In genomic region chr2:74414913-74415761, GRCh38 we compare ENCODE assay signal across 8 cellular contexts. TPM values are rescaled to one million over a fixed set of nuclear protein-coding genes. Genes with fewer than 3 reads are reported as not detected.
DNase-seq lines count a peak whose midpoint lies in the region; ATAC-seq and TF ChIP-seq lines count a peak whose summit lies in the region.

No MANE protein-coding gene starts in this region.

- H3K4me1 ChIP-seq in OCI-LY7 (ENCODE audit: insufficient read depth, low read length, poor library complexity, severe bottlenecking) = peaks cover 41% of the 10 kb centered on the region

- no peak overlapping the region for H3K27ac Mint-ChIP-seq in activated naive CD4-positive, alpha-beta T cell treated with anti-CD3 and anti-CD28 coated beads, Interleukin-2, amount 10 ng/mL, durations not matched to agents 7 days and 5 days

- POLR2A ChIA-PET in OCI-LY7 (lab: Charles Lee) = interaction anchor here (0.8 kb wide), 1 partner anchor 36 kb away, joined by 3 read pairs; no protein-coding TSS in a partner anchor

- TF ChIP-seq CTCF in AG09319 (IDR thresholded peaks at IDR 0.05; ENCODE audit: low read depth, low read length) (peak; percentile 26), OCI-LY7 (conservative IDR thresholded peaks at IDR 0.05; ENCODE audit: low read length) (no peak)

- peaks cover 32% of the 10 kb centered on the region for H3K4me1 Mint-ChIP-seq in activated naive CD4-positive, alpha-beta T cell treated with anti-CD3 and anti-CD28 coated beads, Interleukin-2, amount 10 ng/mL, durations not matched to agents 7 days and 5 days

- H3K79me2 ChIP-seq in OCI-LY7 (ENCODE audit: insufficient read depth, low read depth, low read length) = peaks cover under 1% of the 10 kb centered on the region; the same call in 1 of the 2 replicates

- peaks cover 53% of the 10 kb centered on the region for H3K27me3 Mint-ChIP-seq in activated naive CD4-positive, alpha-beta T cell treated with anti-CD3 and anti-CD28 coated beads, Interleukin-2, amount 10 ng/mL, durations not matched to agents 7 days and 5 days

- intact Hi-C loops in left cardiac atrium (cut with DNase I) = no loop called here
- intact Hi-C loops in OCI-LY7 (cut with micrococcal nuclease; ENCODE audit: unreplicated experiment) = no loop called here

- no peak overlapping the region for H3K4me2 ChIP-seq in OCI-LY7 (ENCODE audit: low read length)

- H3K4me3 Mint-ChIP-seq in activated naive CD4-positive, alpha-beta T cell treated with anti-CD3 and anti-CD28 coated beads, Interleukin-2, amount 10 ng/mL, durations not matched to agents 7 days and 5 days = peak overlapping the region; percentile 52

- H3K27ac ChIP-seq in skin epidermis (peak overlapping the region in 18 of 21 experiments; percentile 1 to 78 (median 50)), OCI-LY7 (ENCODE audit: low read depth, low read length, poor library complexity, severe bottlenecking) (no peak overlapping the region)

- BruUV-seq in OCI-LY7 (replicated peaks; lab: Mats Ljungman, UMichigan) = no TSS peak

- no peaks in the 10 kb centered on the region for H3K9me3 ChIP-seq in OCI-LY7 (ENCODE audit: low read length)

- no peak overlapping the region for H2AFZ ChIP-seq in OCI-LY7 (ENCODE audit: low read length)

- H3K9me2 ChIP-seq in OCI-LY7 (ENCODE audit: insufficient read depth, low read length) = no peaks in the 10 kb centered on the region

- no peaks in the 10 kb centered on the region for H3K36me3 ChIP-seq in OCI-LY7 (ENCODE audit: insufficient read depth, low read length)

- CTCF ChIA-PET in activated naive CD4-positive, alpha-beta T cell treated with anti-CD3 and anti-CD28 coated beads, Interleukin-2, amount 10 ng/mL, durations not matched to agents 7 days and 5 days (lab: Charles Lee) = interaction anchor here (1.0 to 1.5 kb wide), 2 partner anchors 58 to 172 kb away, joined by 3 read pairs; partner anchors contain the start of gene MRPL53
- CTCF ChIA-PET in OCI-LY7 (lab: Charles Lee; ENCODE audit: unreplicated experiment) = no interaction called here

- H3K4me3 ChIP-seq in skin epidermis (peak overlapping the region; percentile 30 to 59 (median 47)), OCI-LY7 (ENCODE audit: low read depth, low read length, poor library complexity, severe bottlenecking) (no peak overlapping the region)

- H4K20me1 ChIP-seq in OCI-LY7 (ENCODE audit: insufficient read depth, low read length) = no peaks in the 10 kb centered on the region

- H3K36me3 Mint-ChIP-seq in activated naive CD4-positive, alpha-beta T cell treated with anti-CD3 and anti-CD28 coated beads, Interleukin-2, amount 10 ng/mL, durations not matched to agents 7 days and 5 days = no peaks in the 10 kb centered on the region

- no peaks in the 10 kb centered on the region for H3K9me3 Mint-ChIP-seq in activated naive CD4-positive, alpha-beta T cell treated with anti-CD3 and anti-CD28 coated beads, Interleukin-2, amount 10 ng/mL, durations not matched to agents 7 days and 5 days

- no peak for DNase-seq in AG09319 (ENCODE audit: extremely low read depth, low read depth)
- DNase-seq in activated naive CD4-positive, alpha-beta T cell treated with anti-CD3 and anti-CD28 coated beads, Interleukin-2, amount 10 ng/mL, durations not matched to agents 7 days and 5 days = peak; percentile 40
- DNase-seq in left cardiac atrium = peak; percentile 78
- DNase-seq in GM19240 (ENCODE audit: insufficient read length, low spot score) = no peak
- DNase-seq in MV-4-11 (lab: John Stamatoyannopoulos, UW) = no peak
- DNase-seq in OCI-LY7 (ENCODE audit: low spot score) = no peak

- ATAC-seq in GM19397 (IDR thresholded peaks at IDR 0.05; ENCODE audit: unreplicated experiment) = peak; percentile 62
- ATAC-seq in left cardiac atrium = peak; percentile 82 to 84

RNA-seq across cellular contexts. Expression of gene C2orf81, which starts 6.3 kb away (rescaled TPM):
- total RNA-seq in left cardiac atrium (under 1 TPM; 0.59 to 0.79 TPM), OCI-LY7 (2022) (20.7 and 22.5 TPM in 2 replicates)
- 3.2 and 5.5 TPM in 2 replicates for total RNA-seq in OCI-LY7 (2014; rRNA removed; shearing (Covaris generic))

RNA-seq across cellular contexts. Expression of gene WDR54, which starts 6.4 kb away (rescaled TPM):
- total RNA-seq in left cardiac atrium (1 to 10 TPM; 4.1 to 5.5 TPM), OCI-LY7 (2022) (82.5 and 89.5 TPM in 2 replicates)
- total RNA-seq in OCI-LY7 (2014; rRNA removed; shearing (Covaris generic)) = 55.5 and 64.7 TPM in 2 replicates

RNA-seq across cellular contexts. Expression of gene RTKN, which starts 26.6 kb away (rescaled TPM):
- total RNA-seq in left cardiac atrium (10 to 100 TPM; 14.1 to 18.7 TPM), OCI-LY7 (2022) (5.4 and 7.7 TPM in 2 replicates)
- 1.3 and 2.3 TPM in 2 replicates for total RNA-seq in OCI-LY7 (2014; rRNA removed; shearing (Covaris generic))

RNA-seq across cellular contexts. Expression of gene DCTN1, which starts 35.0 kb away (rescaled TPM):
- 100 to 1,000 TPM; 106 to 118 TPM for total RNA-seq in left cardiac atrium
- 45.5 and 50.3 TPM in 2 replicates for total RNA-seq in OCI-LY7 (2014; rRNA removed; shearing (Covaris generic))
- 100 and 105 TPM in 2 replicates for total RNA-seq in OCI-LY7 (2022)

RNA-seq across cellular contexts. Expression of gene INO80B, which starts 39.8 kb away (rescaled TPM):
- 10 to 100 TPM; 21.1 to 22.1 TPM for total RNA-seq in left cardiac atrium
- total RNA-seq in OCI-LY7 (2014; rRNA removed; shearing (Covaris generic)) = 29.2 and 38.7 TPM in 2 replicates
- total RNA-seq in OCI-LY7 (2022) = 43.1 and 44.5 TPM in 2 replicates

Comparison
In these comparisons a context has a peak if more than half of its experiments do, and no peak if none do; other contexts are left out.
1. DNase-seq: peak in activated naive CD4-positive, alpha-beta T cell treated with anti-CD3 and anti-CD28 coated beads, Interleukin-2, amount 10 ng/mL, durations not matched to agents 7 days and 5 days (single experiment) and left cardiac atrium (single experiment); none in AG09319 (single experiment), GM19240 (single experiment), MV-4-11 (single experiment) and OCI-LY7 (single experiment).
2. RNA of gene WDR54, which starts 6.4 kb away (total RNA-seq): 55.5 to 89.5 TPM in OCI-LY7; 4.1 to 5.5 TPM in left cardiac atrium; every median in the first group is over 4 times any median in the second.